ENCODE assay signal across 13 cellular contexts in genomic region chr11:65853249-65853979, GRCh38. TPM values are rescaled to one million over a fixed set of nuclear protein-coding genes. Genes with fewer than 3 reads are reported as not detected.
A peak's percentile ranks its signal among the peaks of the same experiment; 100 is the strongest.
DNase-seq lines count a peak whose midpoint lies in the region; FAIRE-seq and TF ChIP-seq lines count a peak whose summit lies in the region.
"Had no signal": no experiment of that assay in that cellular context is flagged by ENCODE, and none has a peak within 500 bp of the region (broad histone marks: within the 10 kb centered on the region; RNA-seq: fewer than 3 reads in every experiment).

No MANE protein-coding gene starts in this region.

- no peaks in the 10 kb centered on the region for H3K9me3 Mint-ChIP-seq in endodermal cell

- peaks cover 56% of the 10 kb centered on the region for H3K36me3 Mint-ChIP-seq in endodermal cell (ENCODE audit: low read depth)

- POLR2A ChIA-PET in GM10248 (lab: Yijun Ruan, JAX), result interaction anchor here (0.6 to 1.8 kb wide), 4 partner anchors 35 to 84 kb away, joined by 3 to 12 read pairs (median 5); partner anchors contain the start of gene FIBP

- peak; percentile 51 for TF ChIP-seq CTCF in endodermal cell (conservative IDR thresholded peaks at IDR 0.05)
- no peak for TF ChIP-seq CTCF in GM10248 (IDR thresholded peaks at IDR 0.05; ENCODE audit: control extremely low read depth, extremely low read depth, low read depth, missing control alignments)

- no peak overlapping the region for H3K27ac ChIP-seq in endodermal cell (ENCODE audit: low read depth, low read length)
- peak overlapping the region; percentile 89 to 93 for H3K27ac ChIP-seq in small intestine (ENCODE audit: low read depth in 1 of 2, low read length in 1 of 2)

- H3K4me3 ChIP-seq in NT2/D1 (ENCODE audit: insufficient read length, low read depth) (no peak overlapping the region), endodermal cell (ENCODE audit: low read length) (no peak overlapping the region), small intestine (ENCODE audit: low read depth in 1 of 2, low read length in 2 of 2) (peak overlapping the region in 1 of 2 donors; percentile 3)

- peaks cover 10% of the 10 kb centered on the region for H3K4me1 Mint-ChIP-seq in endodermal cell

- H3K27me3 ChIP-seq in NT2/D1 (ENCODE audit: insufficient read depth, insufficient read length) (no peaks in the 10 kb centered on the region), endodermal cell (ENCODE audit: control insufficient read depth, insufficient read depth, low read length, poor library complexity, severe bottlenecking) (no peaks in the 10 kb centered on the region), small intestine (ENCODE audit: control insufficient read depth in 2 of 2, insufficient read depth in 2 of 2, low read length in 2 of 2) (no peaks in the 10 kb centered on the region)

- H3K4me3 Mint-ChIP-seq in endodermal cell, result no peak overlapping the region

- H3K9ac ChIP-seq in NT2/D1 (ENCODE audit: insufficient read length, low read depth) (no peak overlapping the region), endodermal cell (ENCODE audit: extremely low read depth, low read length, poor library complexity, severe bottlenecking) (no peak overlapping the region)

- CTCF ChIA-PET in GM10248 (lab: Yijun Ruan, JAX), result interaction anchor here (1.3 to 5.1 kb wide), 4 partner anchors 20 to 227 kb away, joined by 3 to 29 read pairs (median 4); partner anchors contain the start of genes CCDC85B and SNX32

- H3K36me3 ChIP-seq in NT2/D1 (ENCODE audit: insufficient read depth, insufficient read length, low read length), result peaks cover 66% of the 10 kb centered on the region
- peaks cover 61% of the 10 kb centered on the region for H3K36me3 ChIP-seq in endodermal cell (ENCODE audit: control insufficient read depth, insufficient read depth, low read length)
- peaks cover 11 to 28% of the 10 kb centered on the region in 2 donors for H3K36me3 ChIP-seq in small intestine (ENCODE audit: control insufficient read depth in 2 of 2, insufficient read depth in 2 of 2, low read length in 2 of 2)

- no peak for FAIRE-seq in small intestine (lab: Jason Lieb, UNC)

- H3K27ac Mint-ChIP-seq in endodermal cell, result peak overlapping the region; percentile 74
- H3K27ac Mint-ChIP-seq: activated naive CD8-positive, alpha-beta T cell treated with anti-CD3 and anti-CD28 coated beads, Interleukin-2, amount 10 ng/mL, durations not matched to agents 7 days and 5 days; T-helper 1 cell treated with Interleukin-12 subunit alpha and Interleukin-12 subunit beta and Interleukin-4 antibody, amounts not matched to agents 30 μg/mL and 1 μg/mL, for 36 hours had no signal

- peak; percentile 58 for DNase-seq in activated effector memory CD4-positive, alpha-beta T cell treated with anti-CD3 and anti-CD28 coated beads, Interleukin-2, amount 50 U/mL, for 16 hours
- DNase-seq in activated effector memory CD4-positive, alpha-beta T cell treated with Interleukin-2 at 50 U/mL for 16 hours, result no peak
- peak; percentile 43 for DNase-seq in NT2/D1 (ENCODE audit: low read depth, low spot score)
- DNase-seq in endodermal cell, result peak; percentile 69
- DNase-seq in small intestine, result peak; percentile 25
- DNase-seq in SIG-M5 treated with dmso at 0.1 percent for 504 hours (lab: John Stamatoyannopoulos, UW; ENCODE audit: unreplicated experiment), result no peak
- no peak for DNase-seq in GM10248 (ENCODE audit: extremely low spot score)
- DNase-seq in NCI-H1694 treated with DMSO at 0.1 percent for 48 hours (lab: John Stamatoyannopoulos, UW), result no peak
- DNase-seq: activated naive CD8-positive, alpha-beta T cell treated with anti-CD3 and anti-CD28 coated beads, Interleukin-2, amount 10 ng/mL, durations not matched to agents 7 days and 5 days; stimulated activated CD4-positive, alpha-beta T cell treated with anti-CD3 and anti-CD28 coated beads, Interleukin-12 subunit alpha, Interleukin-12 subunit beta, amount 100 ng/mL, for 4 hours; substantia nigra had no signal

- H3K4me1 ChIP-seq in NT2/D1 (ENCODE audit: insufficient read depth, insufficient read length) (peaks cover 8% of the 10 kb centered on the region), endodermal cell (ENCODE audit: control insufficient read depth, insufficient read depth, low read length) (no peaks in the 10 kb centered on the region), small intestine (ENCODE audit: control insufficient read depth in 2 of 2, insufficient read depth in 1 of 2, low read depth in 1 of 2, low read length in 1 of 2) (peaks cover 0 to 9% of the 10 kb centered on the region in 2 donors)

- H3K27me3 Mint-ChIP-seq in endodermal cell (ENCODE audit: insufficient read depth), result peaks cover 4% of the 10 kb centered on the region
- H3K27me3 Mint-ChIP-seq: activated naive CD8-positive, alpha-beta T cell treated with anti-CD3 and anti-CD28 coated beads, Interleukin-2, amount 10 ng/mL, durations not matched to agents 7 days and 5 days had no signal

- peaks cover 19% of the 10 kb centered on the region; the same call in 1 of the 2 replicates for H3K9me3 ChIP-seq in NT2/D1 (ENCODE audit: insufficient read depth, low read length)
- peaks cover 7% of the 10 kb centered on the region for H3K9me3 ChIP-seq in endodermal cell (ENCODE audit: control insufficient read depth, low read length)
- H3K9me3 ChIP-seq in small intestine (ENCODE audit: control insufficient read depth, low read depth), result no peaks in the 10 kb centered on the region

- whole genome bisulfite sequencing in endodermal cell (ENCODE audit: insufficient coverage in 1 of 2, insufficient read length in 1 of 2), 2 experiments, result 96 to 98% methylated on average over 6 of the region's 6 CpGs
- 30 to 66% (median 33%) methylated on average over 6 of the region's 6 CpGs for WGBS in small intestine, 3 donors

RNA-seq across cellular contexts. Expression of gene CFL1, which starts 4.6 kb away (rescaled TPM):
- 1,000 to 10,000 TPM; 1,218 to 1,284 TPM for total RNA-seq in endodermal cell
- polyA plus RNA-seq in endodermal cell (2013, experiment 1 of 2), result 1,019 TPM
- 1,005 TPM for polyA plus RNA-seq in endodermal cell (2013, experiment 2 of 2)
- 1,000 to 10,000 TPM; 1,228 to 2,084 (median 1,997) TPM for polyA plus RNA-seq in small intestine

RNA-seq across cellular contexts. Expression of gene MUS81, which starts 6.8 kb away (rescaled TPM):
- 10 to 100 TPM; 51.0 to 64.5 TPM for total RNA-seq in endodermal cell
- polyA plus RNA-seq in endodermal cell (2013, experiment 1 of 2), result 64.5 TPM
- 60.0 TPM for polyA plus RNA-seq in endodermal cell (2013, experiment 2 of 2)
- polyA plus RNA-seq in small intestine, result 100 to 1,000 TPM in 1 of 3 donors, 10 to 100 TPM in 2; 62.2 to 118 (median 85.4) TPM

RNA-seq across cellular contexts. Expression of gene EFEMP2, which starts 19.2 kb away (rescaled TPM):
- 10 to 100 TPM; 84.5 to 99.6 TPM for total RNA-seq in endodermal cell
- 44.2 TPM for polyA plus RNA-seq in endodermal cell (2013, experiment 1 of 2)
- polyA plus RNA-seq in endodermal cell (2013, experiment 2 of 2), result 46.6 TPM
- polyA plus RNA-seq in small intestine, result 10 to 100 TPM in 1 of 3 donors, 1 to 10 TPM in 2; 4.7 to 14.7 (median 9.5) TPM

RNA-seq across cellular contexts. Expression of gene SNX32, which starts 19.7 kb away (rescaled TPM):
- total RNA-seq in endodermal cell, result 1 to 10 TPM; 1.5 to 4.3 TPM
- 3.7 TPM for polyA plus RNA-seq in endodermal cell (2013, experiment 1 of 2)
- 1.9 TPM for polyA plus RNA-seq in endodermal cell (2013, experiment 2 of 2)
- 1 to 10 TPM in 2 of 3 donors, under 1 TPM in 1; 0.54 to 2.1 (median 1.6) TPM for polyA plus RNA-seq in small intestine
- total RNA-seq: H4 had no signal

RNA-seq across cellular contexts. Expression of gene CTSW, which starts 26.2 kb away (rescaled TPM):
- total RNA-seq in endodermal cell, result not detected
- not detected for polyA plus RNA-seq in endodermal cell (2013, experiment 1 of 2)
- polyA plus RNA-seq in endodermal cell (2013, experiment 2 of 2), result not detected
- polyA plus RNA-seq in small intestine, result 1 to 10 TPM in 1 of 3 donors, under 1 TPM in 2; 0.43 to 3.5 (median 0.67) TPM
- total RNA-seq: H4 had no signal

Comparison
In these comparisons a context has a peak if more than half of its experiments do, and no peak if none do; other contexts are left out.
1. DNase-seq: peak in activated effector memory CD4-positive, alpha-beta T cell treated with anti-CD3 and anti-CD28 coated beads, Interleukin-2, amount 50 U/mL, for 16 hours (single experiment), NT2/D1 (single experiment), endodermal cell (single experiment) and small intestine (single experiment); none in activated effector memory CD4-positive, alpha-beta T cell treated with Interleukin-2 at 50 U/mL for 16 hours (single experiment), SIG-M5 treated with dmso at 0.1 percent for 504 hours (single experiment), GM10248 (single experiment) and NCI-H1694 treated with DMSO at 0.1 percent for 48 hours (single experiment).